1 cellular context compared by ENCODE assay signal in the genomic region with DNA sequence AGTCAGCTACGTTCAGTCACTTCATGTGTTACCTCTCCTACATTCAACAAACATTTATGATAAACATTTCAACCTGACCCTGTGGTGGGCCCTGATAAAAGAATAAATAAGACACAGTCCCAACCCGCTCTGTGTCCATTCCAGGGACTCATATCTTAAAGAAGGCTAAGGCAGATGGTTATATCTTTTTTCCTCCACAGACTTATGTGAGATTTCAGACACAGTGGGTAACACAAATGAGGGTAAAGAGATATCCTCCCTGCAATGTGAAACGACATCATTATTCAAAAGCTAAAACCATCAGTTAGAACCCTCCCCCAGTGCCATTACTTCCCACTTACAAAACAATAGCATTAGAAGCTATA.
TF ChIP-seq lines count a peak whose summit lies in the region.

No MANE protein-coding gene starts in this region.

TF ChIP-seq in K562, 482 proteins besides CTCF, POLR2A, EP300 and RAD21 (continues in another document):
- no peak for TF ChIP-seq HNRNPH1 (optimal IDR thresholded peaks at IDR 0.05; ENCODE audit: low read depth, low read length)
- TF ChIP-seq XRCC4 (IDR thresholded peaks at IDR 0.05; ENCODE audit: extremely low read depth, insufficient read depth, insufficient read length) = no peak
- TF ChIP-seq PHB2 (IDR thresholded peaks at IDR 0.05; ENCODE audit: low read depth) = peak; percentile 26; the same call in 1 of the 2 replicates
- TF ChIP-seq KLF6 (CRISPR knock-in tag; IDR thresholded peaks at IDR 0.05; ENCODE audit: borderline replicate concordance) = no peak
- no peak for TF ChIP-seq BMI1 (IDR thresholded peaks at IDR 0.05; ENCODE audit: low read length)
- TF ChIP-seq KLF16 (IDR thresholded peaks at IDR 0.05) = peak; percentile 79; the same call in 1 of the 2 replicates
- TF ChIP-seq NCOA1 (IDR thresholded peaks at IDR 0.05; ENCODE audit: low read depth) = peak; percentile 43; the same call in 1 of the 2 replicates
- TF ChIP-seq, protein P1, sequence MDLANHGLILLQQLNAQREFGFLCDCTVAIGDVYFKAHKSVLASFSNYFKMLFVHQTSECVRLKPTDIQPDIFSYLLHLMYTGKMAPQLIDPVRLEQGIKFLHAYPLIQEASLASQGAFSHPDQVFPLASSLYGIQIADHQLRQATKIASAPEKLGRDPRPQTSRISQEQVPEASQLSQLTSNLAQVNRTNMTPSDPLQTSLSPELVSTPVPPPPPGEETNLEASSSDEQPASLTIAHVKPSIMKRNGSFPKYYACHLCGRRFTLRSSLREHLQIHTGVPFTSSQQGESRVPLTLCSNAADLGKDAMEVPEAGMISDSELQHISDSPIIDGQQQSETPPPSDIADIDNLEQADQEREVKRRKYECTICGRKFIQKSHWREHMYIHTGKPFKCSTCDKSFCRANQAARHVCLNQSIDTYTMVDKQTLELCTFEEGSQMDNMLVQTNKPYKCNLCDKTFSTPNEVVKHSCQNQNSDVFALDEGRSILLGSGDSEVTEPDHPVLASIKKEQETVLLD (IDR thresholded peaks at IDR 0.05) = no peak; the same call in 1 of the 2 replicates
- 0 out of 4 replicates have a peak, but pooled peaks of 1 of the 2 experiments have one; percentile 32 for TF ChIP-seq BCLAF1 (IDR thresholded peaks at IDR 0.05; ENCODE audit: borderline replicate concordance in 1 of 2, control insufficient read depth in 1 of 2, low read depth in 2 of 2, low read length in 1 of 2)
- TF ChIP-seq ASH1L (IDR thresholded peaks at IDR 0.05; ENCODE audit: borderline replicate concordance, low read depth, partially characterized antibody) = no peak
- no peak for TF ChIP-seq SNAPC5 (CRISPR knock-in tag; IDR thresholded peaks at IDR 0.05)
- no peak for TF ChIP-seq NFE2L1 (tag; IDR thresholded peaks at IDR 0.05; ENCODE audit: borderline replicate concordance, low read depth)
- peak; percentile 90 for TF ChIP-seq TCF3 (CRISPR knock-in tag; IDR thresholded peaks at IDR 0.05)
- TF ChIP-seq NFIX (CRISPR knock-in tag; IDR thresholded peaks at IDR 0.05; ENCODE audit: low read depth) = no peak
- TF ChIP-seq STAT5A (IDR thresholded peaks at IDR 0.05; ENCODE audit: borderline replicate concordance, low read length) = peak; percentile 78
- TF ChIP-seq FOXM1 (IDR thresholded peaks at IDR 0.05; ENCODE audit: low read depth) = peak; percentile 69; the same call in 1 of the 2 replicates
- no peak for TF ChIP-seq FOXM1 (CRISPR knock-in tag; IDR thresholded peaks at IDR 0.05; ENCODE audit: low read depth)
- TF ChIP-seq, protein P2, sequence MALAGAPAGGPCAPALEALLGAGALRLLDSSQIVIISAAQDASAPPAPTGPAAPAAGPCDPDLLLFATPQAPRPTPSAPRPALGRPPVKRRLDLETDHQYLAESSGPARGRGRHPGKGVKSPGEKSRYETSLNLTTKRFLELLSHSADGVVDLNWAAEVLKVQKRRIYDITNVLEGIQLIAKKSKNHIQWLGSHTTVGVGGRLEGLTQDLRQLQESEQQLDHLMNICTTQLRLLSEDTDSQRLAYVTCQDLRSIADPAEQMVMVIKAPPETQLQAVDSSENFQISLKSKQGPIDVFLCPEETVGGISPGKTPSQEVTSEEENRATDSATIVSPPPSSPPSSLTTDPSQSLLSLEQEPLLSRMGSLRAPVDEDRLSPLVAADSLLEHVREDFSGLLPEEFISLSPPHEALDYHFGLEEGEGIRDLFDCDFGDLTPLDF (CRISPR knock-in tag; IDR thresholded peaks at IDR 0.05) = no peak
- TF ChIP-seq ZBED1 (IDR thresholded peaks at IDR 0.05) = no peak
- TF ChIP-seq RCOR1 (IDR thresholded peaks at IDR 0.05; ENCODE audit: borderline replicate concordance in 1 of 2, low read depth in 2 of 2, low read length in 2 of 2) = peak in 1 of 2 experiments; percentile 68; a peak in 2 of 4 replicates
- no peak for TF ChIP-seq HNRNPUL1 (IDR thresholded peaks at IDR 0.05; ENCODE audit: low read length)
- TF ChIP-seq CREM (IDR thresholded peaks at IDR 0.05; ENCODE audit: low read depth) = peak; percentile 15; the same call in 1 of the 2 replicates
- peak; percentile 74; the same call in 1 of the 2 replicates for TF ChIP-seq CC2D1A (IDR thresholded peaks at IDR 0.05)
- TF ChIP-seq SMARCA4 (IDR thresholded peaks at IDR 0.05) = peak; percentile 48; the same call in 1 of the 2 replicates
- no peak for TF ChIP-seq GABPB2 (CRISPR knock-in tag; conservative IDR thresholded peaks at IDR 0.05)
- 0 out of 2 replicates have a peak, but pooled peaks have one; percentile 8 for TF ChIP-seq NCOA6 (IDR thresholded peaks at IDR 0.05)
- TF ChIP-seq SRSF9 (IDR thresholded peaks at IDR 0.05; ENCODE audit: borderline replicate concordance, low read depth, low read length) = no peak
- TF ChIP-seq SIN3A (IDR thresholded peaks at IDR 0.05; ENCODE audit: borderline replicate concordance in 2 of 2, control insufficient read depth in 1 of 2, low read depth in 2 of 2, low read length in 2 of 2) = no peak
- TF ChIP-seq HDAC3 (IDR thresholded peaks at IDR 0.05; ENCODE audit: borderline replicate concordance, partially characterized antibody) = peak; percentile 62
- TF ChIP-seq MNT (conservative IDR thresholded peaks at IDR 0.05) = peak in 1 of 2 experiments; percentile 25; a peak in 1 of 4 replicates
- TF ChIP-seq MCM5 (IDR thresholded peaks at IDR 0.05; ENCODE audit: low read depth) = no peak
- TF ChIP-seq, protein P3, sequence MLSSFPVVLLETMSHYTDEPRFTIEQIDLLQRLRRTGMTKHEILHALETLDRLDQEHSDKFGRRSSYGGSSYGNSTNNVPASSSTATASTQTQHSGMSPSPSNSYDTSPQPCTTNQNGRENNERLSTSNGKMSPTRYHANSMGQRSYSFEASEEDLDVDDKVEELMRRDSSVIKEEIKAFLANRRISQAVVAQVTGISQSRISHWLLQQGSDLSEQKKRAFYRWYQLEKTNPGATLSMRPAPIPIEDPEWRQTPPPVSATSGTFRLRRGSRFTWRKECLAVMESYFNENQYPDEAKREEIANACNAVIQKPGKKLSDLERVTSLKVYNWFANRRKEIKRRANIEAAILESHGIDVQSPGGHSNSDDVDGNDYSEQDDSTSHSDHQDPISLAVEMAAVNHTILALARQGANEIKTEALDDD (IDR thresholded peaks at IDR 0.05) = no peak
- TF ChIP-seq SREBF2 (CRISPR knock-in tag; IDR thresholded peaks at IDR 0.05) = no peak
- TF ChIP-seq ARID1B (IDR thresholded peaks at IDR 0.05) = peak; percentile 90
- TF ChIP-seq HDAC1 (IDR thresholded peaks at IDR 0.05) = 0 out of 4 replicates have a peak, but pooled peaks of 1 of the 2 experiments have one; percentile 25
- peak; percentile 54 for TF ChIP-seq SOX6 (IDR thresholded peaks at IDR 0.05)
- no peak for TF ChIP-seq GABPB1 (CRISPR knock-in tag; IDR thresholded peaks at IDR 0.05)
- TF ChIP-seq PML (IDR thresholded peaks at IDR 0.05; ENCODE audit: low read length) = peak; percentile 81; the same call in 1 of the 2 replicates
- TF ChIP-seq LEF1 (IDR thresholded peaks at IDR 0.05) = peak; percentile 63; the same call in 1 of the 2 replicates
- TF ChIP-seq TRIM25 (IDR thresholded peaks at IDR 0.05; ENCODE audit: borderline replicate concordance) = no peak
- TF ChIP-seq ZNF217 (CRISPR knock-in tag; IDR thresholded peaks at IDR 0.05) = no peak
- peak; percentile 48 for TF ChIP-seq BRD9 (IDR thresholded peaks at IDR 0.05; ENCODE audit: low read depth, partially characterized antibody)
- no peak for TF ChIP-seq GMEB1 (CRISPR knock-in tag; IDR thresholded peaks at IDR 0.05)
- peak; percentile 79; the same call in 1 of the 2 replicates for TF ChIP-seq DPF2 (IDR thresholded peaks at IDR 0.05)
